21 cellular contexts compared by ENCODE assay signal in genomic region chr2:152200101-152200500, GRCh38. TPM values are rescaled to one million over a fixed set of nuclear protein-coding genes. Genes with fewer than 3 reads are reported as not detected.
DNase-seq lines count a peak whose midpoint lies in the region; ATAC-seq and TF ChIP-seq lines count a peak whose summit lies in the region.
"Had no signal": no experiment of that assay in that cellular context is flagged by ENCODE, and none has a peak within 500 bp of the region (broad histone marks: within the 10 kb centered on the region; RNA-seq: fewer than 3 reads in every experiment).

No MANE protein-coding gene starts in this region.

- no peak overlapping the region for H2BK12ac ChIP-seq in mesenchymal stem cell (ENCODE audit: low read length in 2 of 2)

- H3K9ac ChIP-seq in PC-3 (ENCODE audit: low read length) (no peak overlapping the region), mammary epithelial cell (ENCODE audit: insufficient read depth, low read length) (no peak overlapping the region), mesenchymal stem cell (ENCODE audit: low read length) (peak overlapping the region; percentile 79)
- H3K9ac ChIP-seq: KMS-11 had no signal

- ATAC-seq in PC-3 (no peak), GM18909 (IDR thresholded peaks at IDR 0.05; ENCODE audit: poor library complexity, unreplicated experiment) (no peak)

- peaks cover 19% of the 10 kb centered on the region for H3K4me1 ChIP-seq in PC-3 (ENCODE audit: insufficient read depth, low read length)
- peaks cover 22% of the 10 kb centered on the region for H3K4me1 ChIP-seq in mammary epithelial cell (ENCODE audit: insufficient read depth, low read length)
- H3K4me1 ChIP-seq in mesenchymal stem cell (ENCODE audit: control insufficient read depth, insufficient read depth, low read depth, low read length), result peaks cover 4% of the 10 kb centered on the region
- no peaks in the 10 kb centered on the region for H3K4me1 ChIP-seq in ovary (ENCODE audit: insufficient read depth)
- H3K4me1 ChIP-seq in tibial artery, result peaks cover 0 to 10% (median 6%) of the 10 kb centered on the region in 4 donors
- H3K4me1 ChIP-seq: BE2C, prostate gland, sigmoid colon had no signal

- no peak overlapping the region for H3K18ac ChIP-seq in mesenchymal stem cell (ENCODE audit: low read depth in 1 of 2, low read length in 2 of 2)

- H3K27ac ChIP-seq in PC-3 (ENCODE audit: low read length), result peak overlapping the region; percentile 59
- peak overlapping the region; percentile 48 for H3K27ac ChIP-seq in mammary epithelial cell (ENCODE audit: insufficient read depth, low read depth, low read length)
- H3K27ac ChIP-seq in mesenchymal stem cell (ENCODE audit: low read length, poor library complexity, severe bottlenecking), result no peak overlapping the region
- H3K27ac ChIP-seq in coronary artery, result no peak overlapping the region
- H3K27ac ChIP-seq in ovary, result no peak overlapping the region
- H3K27ac ChIP-seq in tibial artery, result no peak overlapping the region
- H3K27ac ChIP-seq: KMS-11, left lung, prostate gland, sigmoid colon, vagina, WERI-Rb-1 had no signal

- in situ Hi-C loops in mammary epithelial cell (cut with MboI; ENCODE audit: low sequenced_read_pairs in 2 of 2), result no loop called here

- H3K9me3 ChIP-seq in PC-3 (ENCODE audit: low read length) (no peaks in the 10 kb centered on the region), mammary epithelial cell (replicated peaks; ENCODE audit: insufficient read depth, low read length) (no peaks in the 10 kb centered on the region), mesenchymal stem cell (ENCODE audit: control insufficient read depth, low read length) (no peaks in the 10 kb centered on the region), ovary (no peaks in the 10 kb centered on the region), tibial artery (no peaks in the 10 kb centered on the region)
- H3K9me3 ChIP-seq: BE2C, left lung, prostate gland, sigmoid colon, suprapubic skin, vagina had no signal

- H3K79me2 ChIP-seq in PC-3 (ENCODE audit: low read length) (no peaks in the 10 kb centered on the region), mammary epithelial cell (ENCODE audit: insufficient read depth, low read length) (no peaks in the 10 kb centered on the region)

- H3K4ac ChIP-seq in mesenchymal stem cell (ENCODE audit: low read depth in 1 of 2, low read length in 2 of 2), result no peak overlapping the region

- no peak for TF ChIP-seq CTCF in PC-3 (conservative IDR thresholded peaks at IDR 0.05; ENCODE audit: low read depth, low read length)
- TF ChIP-seq CTCF in mammary epithelial cell (conservative IDR thresholded peaks at IDR 0.05 in 1 of 2, IDR thresholded peaks at IDR 0.05 in 1 of 2; ENCODE audit: extremely low read depth in 1 of 2, insufficient read depth in 1 of 2, low read depth in 1 of 2, low read length in 2 of 2), result no peak
- no peak for TF ChIP-seq CTCF in coronary artery (IDR thresholded peaks at IDR 0.05)
- no peak for TF ChIP-seq CTCF in ovary (IDR thresholded peaks at IDR 0.05)
- TF ChIP-seq CTCF in tibial artery (IDR thresholded peaks at IDR 0.05), result no peak

- no peaks in the 10 kb centered on the region for H3K79me1 ChIP-seq in mesenchymal stem cell (replicated peaks; ENCODE audit: low read length, poor library complexity, severe bottlenecking)

- no peak overlapping the region for H4K8ac ChIP-seq in mesenchymal stem cell (ENCODE audit: low read length)

- H2BK5ac ChIP-seq in mesenchymal stem cell (ENCODE audit: low read depth, low read length, poor library complexity, severe bottlenecking), result no peak overlapping the region

- H3K4me3 ChIP-seq in PC-3 (ENCODE audit: low read length) (peak overlapping the region; percentile 7; the same call in 1 of the 2 replicates), mammary epithelial cell (replicated peaks in 1 of 3; ENCODE audit: insufficient read depth in 1 of 3, low read depth in 2 of 3, low read length in 3 of 3) (no peak overlapping the region), mesenchymal stem cell (ENCODE audit: insufficient read depth in 1 of 2, low read depth in 1 of 2, low read length in 2 of 2) (peak overlapping the region in 1 of 2 experiments; percentile 22), coronary artery (no peak overlapping the region), ovary (no peak overlapping the region), tibial artery (no peak overlapping the region)
- H3K4me3 ChIP-seq: left lung, prostate gland, sigmoid colon, suprapubic skin, vagina had no signal

- CTCF ChIA-PET in PC-3 (lab: Charles Lee) (interaction anchor here (0.5 to 1.0 kb wide), 2 partner anchors 24 to 369 kb away, joined by 3 to 8 read pairs; no protein-coding TSS in a partner anchor), mammary epithelial cell (lab: Charles Lee; ENCODE audit: low non-redundant PET) (no interaction called here)

- no peaks in the 10 kb centered on the region for H3K9me2 ChIP-seq in PC-3 (replicated peaks; ENCODE audit: low read length)

- H2BK15ac ChIP-seq in mesenchymal stem cell (ENCODE audit: low read depth, poor library complexity, severe bottlenecking), result no peak overlapping the region

- H2AK5ac ChIP-seq in mesenchymal stem cell (ENCODE audit: low read length, severe bottlenecking), result no peak overlapping the region

- H4K91ac ChIP-seq in mesenchymal stem cell (ENCODE audit: low read length), result no peak overlapping the region

- no peak overlapping the region for H2BK120ac ChIP-seq in mesenchymal stem cell (ENCODE audit: low read depth, low read length)

- H4K20me1 ChIP-seq in PC-3 (ENCODE audit: low read length) (no peaks in the 10 kb centered on the region), mammary epithelial cell (ENCODE audit: insufficient read depth, low read length) (no peaks in the 10 kb centered on the region)

- intact Hi-C loops in PC-3 (cut with micrococcal nuclease), result loop anchor here (5.0 kb wide), 1 partner anchor 47 kb away; no protein-coding TSS in a partner anchor
- intact Hi-C loops in mammary epithelial cell (cut with micrococcal nuclease), result loop anchor here (5.0 kb wide), 1 partner anchor 42 kb away; no protein-coding TSS in a partner anchor
- intact Hi-C loops in ovary (cut with DNase I), result no loop called here
- intact Hi-C loops in tibial artery (cut with DNase I; ENCODE audit: low total_unique reads), result no loop called here

- H3K27me3 ChIP-seq in PC-3 (ENCODE audit: low read length) (no peaks in the 10 kb centered on the region), mammary epithelial cell (ENCODE audit: insufficient read depth, low read length) (no peaks in the 10 kb centered on the region), mesenchymal stem cell (ENCODE audit: control insufficient read depth in 1 of 2, insufficient read depth in 1 of 2, low read length in 2 of 2) (no peaks in the 10 kb centered on the region), ovary (no peaks in the 10 kb centered on the region), tibial artery (no peaks in the 10 kb centered on the region)
- H3K27me3 ChIP-seq: BE2C, left lung, sigmoid colon, suprapubic skin, vagina had no signal

- H3K36me3 ChIP-seq in PC-3 (ENCODE audit: low read depth, low read length), result no peaks in the 10 kb centered on the region
- H3K36me3 ChIP-seq in mammary epithelial cell (ENCODE audit: insufficient read depth, low read length), result no peaks in the 10 kb centered on the region
- no peaks in the 10 kb centered on the region for H3K36me3 ChIP-seq in mesenchymal stem cell (ENCODE audit: control insufficient read depth in 1 of 2, insufficient read depth in 2 of 2, low read depth in 1 of 2, low read length in 2 of 2)
- no peaks in the 10 kb centered on the region for H3K36me3 ChIP-seq in ovary
- H3K36me3 ChIP-seq in tibial artery, result no peaks in the 10 kb centered on the region
- H3K36me3 ChIP-seq: BE2C, left lung, prostate gland, sigmoid colon, suprapubic skin, vagina, WERI-Rb-1 had no signal

- H2AFZ ChIP-seq in PC-3 (ENCODE audit: low read length), result no peak overlapping the region
- no peak overlapping the region for H2AFZ ChIP-seq in mammary epithelial cell (ENCODE audit: low read depth, low read length)
- no peak overlapping the region for H2AFZ ChIP-seq in mesenchymal stem cell (ENCODE audit: low read depth, low read length)

- TF ChIP-seq POLR2A in ovary (IDR thresholded peaks at IDR 0.05), result no peak

- BruUV-seq in PC-3 (replicated peaks; lab: Mats Ljungman, UMichigan) (TSS peak; percentile 69), mammary epithelial cell (replicated peaks; lab: Mats Ljungman, UMichigan) (TSS peak; percentile 97)

- no peak for TF ChIP-seq EP300 in ovary (IDR thresholded peaks at IDR 0.05)

- POLR2A ChIA-PET in PC-3 (lab: Charles Lee; ENCODE audit: unreplicated experiment), result no interaction called here

- peaks cover 5% of the 10 kb centered on the region for H3F3A ChIP-seq in PC-3 (ENCODE audit: low read length, unreplicated experiment)

- 94% methylated on average over 4 of the region's 4 CpGs for WGBS in mammary epithelial cell (ENCODE audit: low coverage, missing lambda C conversion rate)
- WGBS in mesenchymal stem cell, result 94% methylated on average over 2 of the region's 4 CpGs
- WGBS in ovary, 3 donors, result 73 to 80% (median 75%) methylated on average over 4 of the region's 4 CpGs

- no peak overlapping the region for H3K23ac ChIP-seq in mesenchymal stem cell (ENCODE audit: low read length in 2 of 2)

- H3K14ac ChIP-seq in mesenchymal stem cell (ENCODE audit: low read length in 2 of 2), result no peak overlapping the region

- DNase-seq in AG20443 (ENCODE audit: low spot score), result peak; percentile 15
- DNase-seq in PC-3, result no peak
- DNase-seq in mammary epithelial cell, result no peak
- DNase-seq in mesenchymal stem cell, result no peak
- DNase-seq in coronary artery (ENCODE audit: low spot score), result no peak
- no peak for DNase-seq in ovary
- DNase-seq in tibial artery, result no peak
- DNase-seq: activated gamma-delta T cell treated with Interleukin-2 at 50 U/mL for 16 hours; DMS153; effector CD8-positive, alpha-beta T cell; NCI-H1417 treated with DMSO at 0.1 percent for 48 hours; stimulated activated naive CD4-positive, alpha-beta T cell; WERI-Rb-1 had no signal

- H3K4me2 ChIP-seq in PC-3 (ENCODE audit: low read length), result peak overlapping the region; percentile 64
- H3K4me2 ChIP-seq in mammary epithelial cell (ENCODE audit: insufficient read depth, low read depth, low read length), result peak overlapping the region; percentile 43
- no peak overlapping the region for H3K4me2 ChIP-seq in mesenchymal stem cell (ENCODE audit: low read length, poor library complexity, severe bottlenecking)
- H3K4me2 ChIP-seq: KMS-11 had no signal

- dilution Hi-C loops in mammary epithelial cell (cut with HindIII; ENCODE audit: low sequenced_read_pairs), result no loop called here

RNA-seq across cellular contexts. Expression of gene STAM2, which starts 24.5 kb away (rescaled TPM):
- total RNA-seq in PC-3 (2014; rRNA removed), result 18.0 and 21.0 TPM in 2 replicates
- 10 to 100 TPM; 23.8 to 27.3 TPM for total RNA-seq in mammary epithelial cell
- 6.8 TPM for polyA plus RNA-seq in mammary epithelial cell
- 3.2 TPM for polyA minus RNA-seq in mammary epithelial cell
- polyA plus RNA-seq in mesenchymal stem cell (2013, experiment 1 of 2), result 18.9 TPM
- polyA plus RNA-seq in mesenchymal stem cell (2013, experiment 2 of 2), result 20.5 TPM
- total RNA-seq in ovary, result 10 to 100 TPM; 29.6 to 40.0 (median 33.9) TPM
- 10 to 100 TPM in 1 of 2 donors, 1 to 10 TPM in 1; 9.5 to 21.0 TPM for polyA plus RNA-seq in ovary

Comparison
In these comparisons a context has a peak if more than half of its experiments do, and no peak if none do; other contexts are left out.
1. H3K27ac ChIP-seq: peak in PC-3 (single experiment) and mammary epithelial cell (single experiment); none in mesenchymal stem cell (single experiment), coronary artery (0 of 2), ovary (0 of 2) and tibial artery (0 of 2).
2. intact Hi-C loops: an anchor here in PC-3 (5.0 kb wide) and mammary epithelial cell (5.0 kb wide); none called in ovary and tibial artery.